ENCODE assay signal across 10 cellular contexts in genomic region chr19:7657047-7657779, GRCh38. TPM values are rescaled to one million over a fixed set of nuclear protein-coding genes. Genes with fewer than 3 reads are reported as not detected.
A peak's percentile ranks its signal among the peaks of the same experiment; 100 is the strongest.
DNase-seq lines count a peak whose midpoint lies in the region; ATAC-seq lines count a peak whose summit lies in the region.
"Had no signal": no experiment of that assay in that cellular context is flagged by ENCODE, and none has a peak within 500 bp of the region (broad histone marks: within the 10 kb centered on the region; RNA-seq: fewer than 3 reads in every experiment).

No MANE protein-coding gene starts in this region.

- ATAC-seq in esophagus mucosa (peak; percentile 48), GM19463 (IDR thresholded peaks at IDR 0.05; ENCODE audit: unreplicated experiment) (no peak), HG03378 (IDR thresholded peaks at IDR 0.05; ENCODE audit: unreplicated experiment) (no peak)

- H3K27ac Mint-ChIP-seq in activated CD4-positive, alpha-beta memory T cell treated with anti-CD3 and anti-CD28 coated beads for 36 hours, result no peak overlapping the region
- no peak overlapping the region for H3K27ac Mint-ChIP-seq in activated CD4-positive, alpha-beta memory T cell treated with anti-CD3 and anti-CD28 coated beads, Interleukin-2, amount 10 ng/mL, durations not matched to agents 7 days and 5 days

- H3K4me1 Mint-ChIP-seq in activated CD4-positive, alpha-beta memory T cell treated with anti-CD3 and anti-CD28 coated beads for 36 hours (ENCODE audit: low read depth), result peaks cover 22% of the 10 kb centered on the region
- H3K4me1 Mint-ChIP-seq in activated CD4-positive, alpha-beta memory T cell treated with anti-CD3 and anti-CD28 coated beads, Interleukin-2, amount 10 ng/mL, durations not matched to agents 7 days and 5 days, result peaks cover 23% of the 10 kb centered on the region

- H3K36me3 Mint-ChIP-seq in activated CD4-positive, alpha-beta memory T cell treated with anti-CD3 and anti-CD28 coated beads for 36 hours, result no peaks in the 10 kb centered on the region
- no peaks in the 10 kb centered on the region for H3K36me3 Mint-ChIP-seq in activated CD4-positive, alpha-beta memory T cell treated with anti-CD3 and anti-CD28 coated beads, Interleukin-2, amount 10 ng/mL, durations not matched to agents 7 days and 5 days (ENCODE audit: low read depth)

- DNase-seq in activated CD4-positive, alpha-beta memory T cell treated with anti-CD3 and anti-CD28 coated beads for 36 hours, result peak; percentile 61
- DNase-seq in activated CD4-positive, alpha-beta memory T cell treated with anti-CD3 and anti-CD28 coated beads, Interleukin-2, amount 10 ng/mL, durations not matched to agents 7 days and 5 days, result no peak
- DNase-seq in RPMI8226 (peak; percentile 27), HUDEP-2 (lab: John Stamatoyannopoulos, UW; ENCODE audit: unreplicated experiment in 76 of 76) (no peak)
- DNase-seq in stimulated activated CD8-positive, alpha-beta memory T cell treated with anti-CD3 and anti-CD28 coated beads, Interleukin-4, amount 100 ng/mL, for 48 hours, result peak; percentile 67
- DNase-seq: NCI-H526 treated with DMSO at 0.1 percent for 48 hours, posterior cingulate gyrus had no signal

- POLR2A ChIA-PET in activated CD4-positive, alpha-beta memory T cell treated with anti-CD3 and anti-CD28 coated beads for 36 hours (lab: Charles Lee), result no interaction called here
- POLR2A ChIA-PET in activated CD4-positive, alpha-beta memory T cell treated with anti-CD3 and anti-CD28 coated beads, Interleukin-2, amount 10 ng/mL, durations not matched to agents 7 days and 5 days (lab: Charles Lee), result interaction anchor here (1.1 to 1.4 kb wide), 3 partner anchors 24 to 27 kb away, joined by 3 to 5 read pairs (median 5); partner anchors contain the start of genes PET100 and TRAPPC5

- no peak overlapping the region for H3K4me3 Mint-ChIP-seq in activated CD4-positive, alpha-beta memory T cell treated with anti-CD3 and anti-CD28 coated beads for 36 hours
- H3K4me3 Mint-ChIP-seq in activated CD4-positive, alpha-beta memory T cell treated with anti-CD3 and anti-CD28 coated beads, Interleukin-2, amount 10 ng/mL, durations not matched to agents 7 days and 5 days, result no peak overlapping the region

- H3K9me3 Mint-ChIP-seq in activated CD4-positive, alpha-beta memory T cell treated with anti-CD3 and anti-CD28 coated beads for 36 hours, result no peaks in the 10 kb centered on the region
- no peaks in the 10 kb centered on the region for H3K9me3 Mint-ChIP-seq in activated CD4-positive, alpha-beta memory T cell treated with anti-CD3 and anti-CD28 coated beads, Interleukin-2, amount 10 ng/mL, durations not matched to agents 7 days and 5 days

- intact Hi-C loops in activated CD4-positive, alpha-beta memory T cell treated with anti-CD3 and anti-CD28 coated beads for 36 hours (cut with micrococcal nuclease), result no loop called here

- CTCF ChIA-PET in activated CD4-positive, alpha-beta memory T cell treated with anti-CD3 and anti-CD28 coated beads for 36 hours (lab: Charles Lee), result interaction anchor here (0.5 to 2.5 kb wide), 7 partner anchors 8 to 195 kb away, joined by 3 to 11 read pairs (median 5); partner anchors contain the start of gene TRAPPC5
- CTCF ChIA-PET in activated CD4-positive, alpha-beta memory T cell treated with anti-CD3 and anti-CD28 coated beads, Interleukin-2, amount 10 ng/mL, durations not matched to agents 7 days and 5 days (lab: Charles Lee), result interaction anchor here (0.6 to 2.2 kb wide), 7 partner anchors 15 to 1034 kb away, joined by 3 to 9 read pairs (median 5); partner anchors contain the start of gene TRAPPC5

- no peaks in the 10 kb centered on the region for H3K27me3 Mint-ChIP-seq in activated CD4-positive, alpha-beta memory T cell treated with anti-CD3 and anti-CD28 coated beads for 36 hours
- H3K27me3 Mint-ChIP-seq in activated CD4-positive, alpha-beta memory T cell treated with anti-CD3 and anti-CD28 coated beads, Interleukin-2, amount 10 ng/mL, durations not matched to agents 7 days and 5 days, result no peaks in the 10 kb centered on the region

RNA-seq across cellular contexts. Expression of gene RETN, which starts 11.6 kb away (rescaled TPM):
- total RNA-seq in activated CD4-positive, alpha-beta memory T cell treated with anti-CD3 and anti-CD28 coated beads for 36 hours, result not detected
- not detected for total RNA-seq in activated CD4-positive, alpha-beta memory T cell treated with anti-CD3 and anti-CD28 coated beads, Interleukin-2, amount 10 ng/mL, durations not matched to agents 7 days and 5 days
- not detected for total RNA-seq in esophagus mucosa

RNA-seq across cellular contexts. Expression of gene MCEMP1, which starts 19.7 kb away (rescaled TPM):
- not detected for total RNA-seq in activated CD4-positive, alpha-beta memory T cell treated with anti-CD3 and anti-CD28 coated beads for 36 hours
- not detected for total RNA-seq in activated CD4-positive, alpha-beta memory T cell treated with anti-CD3 and anti-CD28 coated beads, Interleukin-2, amount 10 ng/mL, durations not matched to agents 7 days and 5 days
- total RNA-seq in esophagus mucosa, result 0.24 TPM

RNA-seq across cellular contexts. Expression of gene STXBP2, which starts 20.3 kb away (rescaled TPM):
- total RNA-seq in activated CD4-positive, alpha-beta memory T cell treated with anti-CD3 and anti-CD28 coated beads for 36 hours, result 100 to 1,000 TPM; 109 to 111 TPM
- 100 to 1,000 TPM; 169 to 171 TPM for total RNA-seq in activated CD4-positive, alpha-beta memory T cell treated with anti-CD3 and anti-CD28 coated beads, Interleukin-2, amount 10 ng/mL, durations not matched to agents 7 days and 5 days
- 62.7 TPM for total RNA-seq in esophagus mucosa

RNA-seq across cellular contexts. Expression of gene TRAPPC5, which starts 23.4 kb away (rescaled TPM):
- total RNA-seq in activated CD4-positive, alpha-beta memory T cell treated with anti-CD3 and anti-CD28 coated beads for 36 hours, result 10 to 100 TPM; 77.5 to 88.2 TPM
- total RNA-seq in activated CD4-positive, alpha-beta memory T cell treated with anti-CD3 and anti-CD28 coated beads, Interleukin-2, amount 10 ng/mL, durations not matched to agents 7 days and 5 days, result 10 to 100 TPM; 92.5 to 94.7 TPM
- 127 TPM for total RNA-seq in esophagus mucosa

RNA-seq across cellular contexts. Expression of gene PCP2, which starts 23.7 kb away (rescaled TPM):
- under 1 TPM; 0.41 to 0.62 TPM for total RNA-seq in activated CD4-positive, alpha-beta memory T cell treated with anti-CD3 and anti-CD28 coated beads for 36 hours
- total RNA-seq in activated CD4-positive, alpha-beta memory T cell treated with anti-CD3 and anti-CD28 coated beads, Interleukin-2, amount 10 ng/mL, durations not matched to agents 7 days and 5 days, result 1 to 10 TPM; 1.9 to 2.1 TPM
- not detected for total RNA-seq in esophagus mucosa

Comparison
In these comparisons a context has a peak if more than half of its experiments do, and no peak if none do; other contexts are left out.
1. DNase-seq: peak in activated CD4-positive, alpha-beta memory T cell treated with anti-CD3 and anti-CD28 coated beads for 36 hours (single experiment), RPMI8226 (single experiment) and stimulated activated CD8-positive, alpha-beta memory T cell treated with anti-CD3 and anti-CD28 coated beads, Interleukin-4, amount 100 ng/mL, for 48 hours (single experiment); none in activated CD4-positive, alpha-beta memory T cell treated with anti-CD3 and anti-CD28 coated beads, Interleukin-2, amount 10 ng/mL, durations not matched to agents 7 days and 5 days (single experiment) and HUDEP-2 (0 of 76).